9 cellular contexts compared by ENCODE assay signal in genomic region chr11:61378713-61379313, GRCh38. TPM values are rescaled to one million over a fixed set of nuclear protein-coding genes. Genes with fewer than 3 reads are reported as not detected.
DNase-seq lines count a peak whose midpoint lies in the region; ATAC-seq and TF ChIP-seq lines count a peak whose summit lies in the region.
"Had no signal": no experiment of that assay in that cellular context is flagged by ENCODE, and none has a peak within 500 bp of the region (broad histone marks: within the 10 kb centered on the region; RNA-seq: fewer than 3 reads in every experiment).

No MANE protein-coding gene starts in this region.

- H3K27me3 Mint-ChIP-seq in CD8-positive, alpha-beta T cell (ENCODE audit: low read depth): no peaks in the 10 kb centered on the region
- H3K27me3 Mint-ChIP-seq: CD4-positive, alpha-beta memory T cell had no signal

- intact Hi-C loops in CD8-positive, alpha-beta T cell (cut with DNase I, micrococcal nuclease): no loop called here

- no peak overlapping the region for H3K27ac ChIP-seq in CD8-positive, alpha-beta T cell (ENCODE audit: low read depth, low read length)
- H3K27ac ChIP-seq in caudate nucleus (ENCODE audit: low read depth, low read length): no peak overlapping the region

- H3K9me3 ChIP-seq in CD8-positive, alpha-beta T cell (ENCODE audit: low read length): no peaks in the 10 kb centered on the region

- H3K4me3 ChIP-seq in AG04449 (ENCODE audit: low read depth, low read length): no peak overlapping the region
- no peak overlapping the region for H3K4me3 ChIP-seq in CD8-positive, alpha-beta T cell (ENCODE audit: low read depth, low read length)

- POLR2A ChIA-PET in AG04449 (lab: Yijun Ruan, JAX): interaction anchor here (0.8 to 2.0 kb wide), 6 partner anchors 14 to 51 kb away, joined by 3 to 20 read pairs (median 4); partner anchors contain the start of genes CYB561A3, TMEM138 and TMEM216
- POLR2A ChIA-PET in CD8-positive, alpha-beta T cell (lab: Charles Lee): no interaction called here

- no peaks in the 10 kb centered on the region for H3K36me3 ChIP-seq in CD8-positive, alpha-beta T cell (ENCODE audit: insufficient read depth, low read length)

- DNase-seq in AG04449 (ENCODE audit: low read depth, low spot score) (peak; percentile 92), NCI-H226 (peak; percentile 84), epidermal melanocyte (ENCODE audit: insufficient read length, low spot score) (peak; percentile 78), mucosa of gallbladder (ENCODE audit: low spot score) (peak; percentile 34), iPS-NIHi11 (ENCODE audit: low spot score) (no peak), caudate nucleus (lab: John Stamatoyannopoulos, UW) (no peak)
- no peak for DNase-seq in CD8-positive, alpha-beta T cell
- DNase-seq: CD4-positive, alpha-beta memory T cell had no signal

- no peaks in the 10 kb centered on the region for H3K27me3 ChIP-seq in CD8-positive, alpha-beta T cell (ENCODE audit: insufficient read depth, low read length)

- CTCF ChIA-PET in AG04449 (lab: Yijun Ruan, JAX): interaction anchor here (1.1 to 25.4 kb wide), 4 partner anchors 13 to 51 kb away, joined by 3 to 926 read pairs (median 124); partner anchors contain the start of genes CYB561A3, DDB1, TKFC and TMEM138
- CTCF ChIA-PET in CD8-positive, alpha-beta T cell (lab: Charles Lee): interaction anchor here (1.8 to 19.3 kb wide), 2 partner anchors 10 to 41 kb away, joined by 3 to 470 read pairs; partner anchors contain the start of genes DDB1 and TKFC

- no peaks in the 10 kb centered on the region for H3K4me1 ChIP-seq in CD8-positive, alpha-beta T cell (ENCODE audit: insufficient read depth, low read length)

- no peak overlapping the region for H3K27ac Mint-ChIP-seq in CD8-positive, alpha-beta T cell

- no peak for TF ChIP-seq CTCF in AG04449 (IDR thresholded peaks at IDR 0.05; ENCODE audit: insufficient read depth, low read length, missing control alignments)
- no peak for TF ChIP-seq CTCF in CD8-positive, alpha-beta T cell (IDR thresholded peaks at IDR 0.05)

- H3K4me1 Mint-ChIP-seq in CD8-positive, alpha-beta T cell (ENCODE audit: low read depth): no peaks in the 10 kb centered on the region
- H3K4me1 Mint-ChIP-seq: CD4-positive, alpha-beta memory T cell had no signal

- ATAC-seq in GM21526 (IDR thresholded peaks at IDR 0.05; ENCODE audit: low FRiP score, unreplicated experiment): no peak
- ATAC-seq in CD8-positive, alpha-beta T cell: no peak

- H3K4me3 Mint-ChIP-seq in CD8-positive, alpha-beta T cell: no peak overlapping the region
- H3K4me3 Mint-ChIP-seq: CD4-positive, alpha-beta memory T cell had no signal

- H3K9me3 Mint-ChIP-seq in CD8-positive, alpha-beta T cell: no peaks in the 10 kb centered on the region
- H3K9me3 Mint-ChIP-seq: CD4-positive, alpha-beta memory T cell had no signal

- H3K36me3 Mint-ChIP-seq in CD8-positive, alpha-beta T cell: peaks cover 18% of the 10 kb centered on the region

RNA-seq across cellular contexts. Expression of gene TMEM216, which starts 13.6 kb away (rescaled TPM):
- total RNA-seq in mucosa of gallbladder: 10.0 TPM
- 1 to 10 TPM; 3.6 to 4.8 TPM for total RNA-seq in CD8-positive, alpha-beta T cell

RNA-seq across cellular contexts. Expression of gene TMEM138, which starts 16.6 kb away (rescaled TPM):
- total RNA-seq in mucosa of gallbladder: 38.4 TPM
- 10 to 100 TPM; 60.7 to 62.5 TPM for total RNA-seq in CD8-positive, alpha-beta T cell

RNA-seq across cellular contexts. Expression of gene CYB561A3, which starts 17.1 kb away (rescaled TPM):
- total RNA-seq in mucosa of gallbladder: 44.8 TPM
- 10 to 100 TPM; 23.1 to 28.1 TPM for total RNA-seq in CD8-positive, alpha-beta T cell

RNA-seq across cellular contexts. Expression of gene TKFC, which starts 45.8 kb away (rescaled TPM):
- 67.8 TPM for total RNA-seq in mucosa of gallbladder
- 10 to 100 TPM; 15.8 to 16.1 TPM for total RNA-seq in CD8-positive, alpha-beta T cell

RNA-seq across cellular contexts. Expression of gene DDB1, which starts 45.9 kb away (rescaled TPM):
- total RNA-seq in mucosa of gallbladder: 160 TPM
- 100 to 1,000 TPM; 196 to 201 TPM for total RNA-seq in CD8-positive, alpha-beta T cell

Comparison
In these comparisons a context has a peak if more than half of its experiments do, and no peak if none do; other contexts are left out.
1. DNase-seq: peak in AG04449 (single experiment), NCI-H226 (single experiment), epidermal melanocyte (single experiment) and mucosa of gallbladder (single experiment); none in iPS-NIHi11 (single experiment), CD8-positive, alpha-beta T cell (0 of 7) and caudate nucleus (0 of 61).